Comparison of ENCODE assay signal across 1 cellular context in the genomic region with DNA sequence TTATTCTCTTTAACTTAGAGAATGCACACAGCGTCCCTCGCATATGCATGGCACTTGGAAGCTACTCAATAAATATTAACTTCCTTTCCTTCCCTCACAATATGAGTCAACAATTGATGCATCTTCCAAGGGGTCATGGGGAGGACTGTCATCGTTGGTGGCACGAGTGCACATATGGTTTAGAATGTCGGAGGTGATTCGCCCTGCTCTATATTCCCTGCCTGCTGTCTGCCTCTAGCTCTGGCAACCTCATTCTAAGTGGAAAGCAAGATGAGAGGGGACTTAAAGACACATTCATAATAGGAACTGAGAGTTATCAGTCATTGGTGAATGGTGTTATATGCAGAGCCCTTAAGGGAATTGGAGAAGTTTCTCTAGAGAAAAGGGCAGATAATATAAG.
TF ChIP-seq lines count a peak whose summit lies in the region.

No MANE protein-coding gene starts in this region.

TF ChIP-seq in HepG2, 621 proteins besides CTCF, POLR2A, EP300 and RAD21:
- TF ChIP-seq FOXA1 (IDR thresholded peaks at IDR 0.05) (no peak), FOXA1 (CRISPR knock-in tag; IDR thresholded peaks at IDR 0.05) (no peak), ZNF354B (CRISPR knock-in tag; IDR thresholded peaks at IDR 0.05) (no peak), MED8 (CRISPR knock-in tag; IDR thresholded peaks at IDR 0.05; ENCODE audit: insufficient replicate concordance) (no peak), PHB2 (IDR thresholded peaks at IDR 0.05; ENCODE audit: partially characterized antibody) (no peak), ZBTB7B (CRISPR knock-in tag; IDR thresholded peaks at IDR 0.05) (0 out of 2 replicates have a peak, but pooled peaks have one; percentile 2), FOXC1 (CRISPR knock-in tag; IDR thresholded peaks at IDR 0.05; ENCODE audit: borderline replicate concordance) (no peak), ZNF703 (CRISPR knock-in tag; IDR thresholded peaks at IDR 0.05; ENCODE audit: borderline replicate concordance) (no peak), MAZ (IDR thresholded peaks at IDR 0.05; ENCODE audit: borderline replicate concordance, low read depth, low read length) (no peak), MAZ (CRISPR knock-in tag; IDR thresholded peaks at IDR 0.05; ENCODE audit: low read depth) (no peak)
- TF ChIP-seq, protein P1, sequence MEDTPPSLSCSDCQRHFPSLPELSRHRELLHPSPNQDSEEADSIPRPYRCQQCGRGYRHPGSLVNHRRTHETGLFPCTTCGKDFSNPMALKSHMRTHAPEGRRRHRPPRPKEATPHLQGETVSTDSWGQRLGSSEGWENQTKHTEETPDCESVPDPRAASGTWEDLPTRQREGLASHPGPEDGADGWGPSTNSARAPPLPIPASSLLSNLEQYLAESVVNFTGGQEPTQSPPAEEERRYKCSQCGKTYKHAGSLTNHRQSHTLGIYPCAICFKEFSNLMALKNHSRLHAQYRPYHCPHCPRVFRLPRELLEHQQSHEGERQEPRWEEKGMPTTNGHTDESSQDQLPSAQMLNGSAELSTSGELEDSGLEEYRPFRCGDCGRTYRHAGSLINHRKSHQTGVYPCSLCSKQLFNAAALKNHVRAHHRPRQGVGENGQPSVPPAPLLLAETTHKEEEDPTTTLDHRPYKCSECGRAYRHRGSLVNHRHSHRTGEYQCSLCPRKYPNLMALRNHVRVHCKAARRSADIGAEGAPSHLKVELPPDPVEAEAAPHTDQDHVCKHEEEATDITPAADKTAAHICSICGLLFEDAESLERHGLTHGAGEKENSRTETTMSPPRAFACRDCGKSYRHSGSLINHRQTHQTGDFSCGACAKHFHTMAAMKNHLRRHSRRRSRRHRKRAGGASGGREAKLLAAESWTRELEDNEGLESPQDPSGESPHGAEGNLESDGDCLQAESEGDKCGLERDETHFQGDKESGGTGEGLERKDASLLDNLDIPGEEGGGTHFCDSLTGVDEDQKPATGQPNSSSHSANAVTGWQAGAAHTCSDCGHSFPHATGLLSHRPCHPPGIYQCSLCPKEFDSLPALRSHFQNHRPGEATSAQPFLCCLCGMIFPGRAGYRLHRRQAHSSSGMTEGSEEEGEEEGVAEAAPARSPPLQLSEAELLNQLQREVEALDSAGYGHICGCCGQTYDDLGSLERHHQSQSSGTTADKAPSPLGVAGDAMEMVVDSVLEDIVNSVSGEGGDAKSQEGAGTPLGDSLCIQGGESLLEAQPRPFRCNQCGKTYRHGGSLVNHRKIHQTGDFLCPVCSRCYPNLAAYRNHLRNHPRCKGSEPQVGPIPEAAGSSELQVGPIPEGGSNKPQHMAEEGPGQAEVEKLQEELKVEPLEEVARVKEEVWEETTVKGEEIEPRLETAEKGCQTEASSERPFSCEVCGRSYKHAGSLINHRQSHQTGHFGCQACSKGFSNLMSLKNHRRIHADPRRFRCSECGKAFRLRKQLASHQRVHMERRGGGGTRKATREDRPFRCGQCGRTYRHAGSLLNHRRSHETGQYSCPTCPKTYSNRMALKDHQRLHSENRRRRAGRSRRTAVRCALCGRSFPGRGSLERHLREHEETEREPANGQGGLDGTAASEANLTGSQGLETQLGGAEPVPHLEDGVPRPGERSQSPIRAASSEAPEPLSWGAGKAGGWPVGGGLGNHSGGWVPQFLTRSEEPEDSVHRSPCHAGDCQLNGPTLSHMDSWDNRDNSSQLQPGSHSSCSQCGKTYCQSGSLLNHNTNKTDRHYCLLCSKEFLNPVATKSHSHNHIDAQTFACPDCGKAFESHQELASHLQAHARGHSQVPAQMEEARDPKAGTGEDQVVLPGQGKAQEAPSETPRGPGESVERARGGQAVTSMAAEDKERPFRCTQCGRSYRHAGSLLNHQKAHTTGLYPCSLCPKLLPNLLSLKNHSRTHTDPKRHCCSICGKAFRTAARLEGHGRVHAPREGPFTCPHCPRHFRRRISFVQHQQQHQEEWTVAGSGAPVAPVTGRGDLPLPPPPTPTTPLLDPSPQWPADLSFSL (CRISPR knock-in tag; IDR thresholded peaks at IDR 0.05) = no peak
